ENCODE assay signal across 17 cellular contexts in the genomic region with DNA sequence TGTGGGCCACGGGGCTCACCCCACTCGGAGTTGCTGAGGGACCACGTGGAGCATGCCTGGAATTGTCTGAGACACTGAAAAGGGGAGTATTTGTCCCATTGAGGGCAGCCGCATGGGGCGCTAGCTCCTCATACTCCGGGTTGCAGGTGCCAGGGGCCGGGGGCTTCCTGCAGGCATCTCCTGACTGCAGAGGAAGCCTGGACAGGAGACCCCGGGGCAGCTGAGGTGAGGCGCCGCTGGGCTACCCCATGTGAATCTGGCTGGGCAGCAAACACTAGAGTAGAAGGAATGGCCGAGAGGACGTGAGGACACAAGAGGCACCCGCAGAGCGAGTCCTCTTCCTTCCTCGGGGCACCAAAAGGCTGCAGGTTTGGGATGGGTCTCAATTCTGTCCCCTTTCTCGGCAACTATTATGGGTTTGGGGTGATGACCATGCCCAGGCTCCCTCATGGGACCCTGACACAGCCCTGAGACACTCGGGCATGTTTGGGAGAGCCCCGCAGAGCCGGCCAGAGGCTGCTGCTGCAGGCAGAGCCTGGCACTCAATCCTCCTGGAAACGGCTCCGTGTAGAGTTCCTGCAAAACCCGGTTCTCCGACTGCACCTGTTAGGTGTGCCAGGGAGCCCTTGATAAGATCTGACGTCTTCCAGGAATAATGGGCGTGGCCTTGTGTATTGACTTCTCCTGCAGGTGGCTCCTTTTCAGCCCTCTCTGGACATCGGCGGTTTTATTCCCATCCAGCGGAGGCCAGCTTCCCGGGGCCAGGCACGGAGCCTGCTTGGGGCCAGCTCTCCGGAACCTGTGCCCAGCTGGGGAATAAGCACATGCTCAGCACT.
DNase-seq lines count a peak whose midpoint lies in the region; ATAC-seq, FAIRE-seq and TF ChIP-seq lines count a peak whose summit lies in the region.
"Had no signal": no experiment of that assay in that cellular context is flagged by ENCODE, and none has a peak within 500 bp of the region (broad histone marks: within the 10 kb centered on the region; RNA-seq: fewer than 3 reads in every experiment).

No MANE protein-coding gene starts in this region.

- no peak for TF ChIP-seq EP300 in H1 (IDR thresholded peaks at IDR 0.05; ENCODE audit: borderline replicate concordance in 1 of 2, low read depth in 2 of 2, low read length in 2 of 2)

- H3K27ac Mint-ChIP-seq in activated CD8-positive, alpha-beta memory T cell treated with anti-CD3 and anti-CD28 coated beads, Interleukin-2, amount 10 ng/mL, durations not matched to agents 7 days and 5 days, result no peak overlapping the region

- no peaks in the 10 kb centered on the region for H3K9me3 Mint-ChIP-seq in activated CD8-positive, alpha-beta memory T cell treated with anti-CD3 and anti-CD28 coated beads, Interleukin-2, amount 10 ng/mL, durations not matched to agents 7 days and 5 days (ENCODE audit: low read depth)

- CTCF ChIA-PET in H1 (lab: Charles Lee; ENCODE audit: partially characterized antibody), result interaction anchor here (0.6 to 3.8 kb wide), 9 partner anchors 9 to 171 kb away, joined by 3 to 19 read pairs (median 6); no protein-coding TSS in a partner anchor
- CTCF ChIA-PET in activated CD8-positive, alpha-beta memory T cell treated with anti-CD3 and anti-CD28 coated beads, Interleukin-2, amount 10 ng/mL, durations not matched to agents 7 days and 5 days (lab: Charles Lee), result no interaction called here

- H3K23me2 ChIP-seq in H1 (ENCODE audit: low read depth, low read length), result no peaks in the 10 kb centered on the region

- no peak overlapping the region for H3K14ac ChIP-seq in H1 (ENCODE audit: insufficient read length)

- H3K79me2 ChIP-seq in H1 (ENCODE audit: control insufficient read depth in 1 of 2, insufficient read depth in 2 of 2, low read length in 2 of 2), result peaks cover 0 to 3% of the 10 kb centered on the region in 2 experiments; a peak in 2 of 4 replicates

- no peaks in the 10 kb centered on the region for H3K27me3 ChIP-seq in H1 (replicated peaks in 1 of 4; ENCODE audit: control insufficient read depth in 3 of 4, extremely low read depth in 1 of 4, insufficient read depth in 3 of 4, low read length in 3 of 4)
- H3K27me3 ChIP-seq in spleen (replicated peaks in 1 of 7), result no peaks in the 10 kb centered on the region
- H3K27me3 ChIP-seq: SJCRH30 had no signal

- H3K27me3 Mint-ChIP-seq in activated CD8-positive, alpha-beta memory T cell treated with anti-CD3 and anti-CD28 coated beads, Interleukin-2, amount 10 ng/mL, durations not matched to agents 7 days and 5 days, result no peaks in the 10 kb centered on the region

- peaks cover 4 to 16% (median 11%) of the 10 kb centered on the region in 4 experiments for H3K4me1 ChIP-seq in H1 (replicated peaks in 1 of 4; ENCODE audit: control insufficient read depth in 3 of 4, insufficient read depth in 4 of 4, low read length in 3 of 4)
- no peaks in the 10 kb centered on the region for H3K4me1 ChIP-seq in spleen

- no peak for ATAC-seq in activated CD8-positive, alpha-beta memory T cell treated with anti-CD3 and anti-CD28 coated beads, Interleukin-2, amount 10 ng/mL, durations not matched to agents 7 days and 5 days
- ATAC-seq in GM21619 (IDR thresholded peaks at IDR 0.05; ENCODE audit: unreplicated experiment), result no peak

- no peak overlapping the region for H3K9ac ChIP-seq in H1 (replicated peaks in 1 of 4; ENCODE audit: extremely low read depth in 1 of 4, low read depth in 3 of 4, low read length in 3 of 4)
- H3K9ac ChIP-seq: KMS-11, parathyroid adenoma had no signal

- peaks cover 4% of the 10 kb centered on the region for H3K4me1 Mint-ChIP-seq in activated CD8-positive, alpha-beta memory T cell treated with anti-CD3 and anti-CD28 coated beads, Interleukin-2, amount 10 ng/mL, durations not matched to agents 7 days and 5 days

- no peak overlapping the region for H4K91ac ChIP-seq in H1 (replicated peaks; ENCODE audit: insufficient read length, low read length)

- H2BK20ac ChIP-seq in H1 (ENCODE audit: low read length), result no peak overlapping the region

- H3K27ac ChIP-seq in H1 (ENCODE audit: low read depth, low read length) (no peak overlapping the region), spleen (no peak overlapping the region)
- H3K27ac ChIP-seq: KMS-11, parathyroid adenoma, SJCRH30 had no signal

- no peak overlapping the region for H4K5ac ChIP-seq in H1 (ENCODE audit: insufficient read length, low read depth, low read length)

- POLR2A ChIA-PET in H1 (lab: Charles Lee; ENCODE audit: partially characterized antibody), result interaction anchor here (0.7 to 0.8 kb wide), 2 partner anchors 9 to 10 kb away, joined by 3 read pairs; no protein-coding TSS in a partner anchor

- in situ Hi-C loops in ACHN (cut with HindIII; ENCODE audit: low pct_ligation_motif_present, low pct_unique_long_range_greater_than_20kb, low sequenced_read_pairs), result no loop called here

- DNase-seq in DMS53 (lab: John Stamatoyannopoulos, UW) (peak; percentile 48), DMS53 treated with DMSO at 0.1 percent for 48 hours (lab: John Stamatoyannopoulos, UW; ENCODE audit: unreplicated experiment) (no peak), NCI-H526 treated with DMSO at 0.1 percent for 48 hours (lab: John Stamatoyannopoulos, UW) (peak; percentile 21), H1 (ENCODE audit: low read depth in 1 of 2, low spot score in 2 of 2) (no peak), spleen (peak; percentile 69), ACHN (no peak)
- DNase-seq in activated CD8-positive, alpha-beta memory T cell treated with anti-CD3 and anti-CD28 coated beads, Interleukin-2, amount 10 ng/mL, durations not matched to agents 7 days and 5 days, result no peak
- DNase-seq: 8988T; activated gamma-delta T cell; foreskin fibroblast; HCEC 1CT; NCI-H1092 treated with DMSO at 0.1 percent for 48 hours; SJCRH30; stimulated activated CD4-positive, alpha-beta T cell treated with anti-CD3 and anti-CD28 coated beads, Interleukin-4, amount 100 ng/mL, for 4 hours had no signal

- no peak overlapping the region for H3K23ac ChIP-seq in H1 (ENCODE audit: insufficient read length)

- H3K18ac ChIP-seq in H1 (ENCODE audit: extremely low read depth, low read length), result no peak overlapping the region

- no peaks in the 10 kb centered on the region for H3K9me3 ChIP-seq in H1 (ENCODE audit: insufficient read depth in 2 of 2, low read depth in 1 of 2, low read length in 1 of 2)
- H3K9me3 ChIP-seq in spleen, result no peaks in the 10 kb centered on the region
- H3K9me3 ChIP-seq: SJCRH30 had no signal

- TF ChIP-seq CTCF in H1 (IDR thresholded peaks at IDR 0.05; ENCODE audit: control extremely low read depth in 1 of 3, insufficient read depth in 1 of 3, low read depth in 1 of 3, low read length in 3 of 3) (peak; percentile 12 to 34 (median 28); a peak in 3 of 4 replicates), spleen (IDR thresholded peaks at IDR 0.05 in 8 of 11, conservative IDR thresholded peaks at IDR 0.05 in 3 of 11) (no peak)

- WGBS in H1 (ENCODE audit: extremely low coverage in 1 of 2, insufficient coverage in 1 of 2, insufficient read length in 1 of 2, insufficient replicate concordance in 2 of 2, low coverage in 1 of 2, low lambda C conversion rate in 2 of 2, missing lambda C conversion rate in 1 of 2), 2 experiments, result 85% methylated on average over 30 of the region's 31 CpGs; no CpG with 5 or more reads in 1 of the 2 experiments
- WGBS in spleen, 5 donors, result 84 to 92% (median 89%) methylated on average over 27 to 31 of the region's 31 CpGs

- H3K36me3 Mint-ChIP-seq in activated CD8-positive, alpha-beta memory T cell treated with anti-CD3 and anti-CD28 coated beads, Interleukin-2, amount 10 ng/mL, durations not matched to agents 7 days and 5 days, result no peaks in the 10 kb centered on the region

- intact Hi-C loops in spleen (cut with DNase I; ENCODE audit: low total_unique reads), result no loop called here

- H2BK15ac ChIP-seq in H1 (ENCODE audit: low read length), result no peak overlapping the region

- peaks cover 0 to 3% of the 10 kb centered on the region in 2 experiments for H4K20me1 ChIP-seq in H1 (replicated peaks in 1 of 2; ENCODE audit: control insufficient read depth in 1 of 2, insufficient read depth in 2 of 2, low read length in 2 of 2)

- no peak overlapping the region for H2BK5ac ChIP-seq in H1 (ENCODE audit: low read depth, low read length)

- no peak overlapping the region for H3K4me2 ChIP-seq in H1 (ENCODE audit: insufficient read depth in 1 of 2, low read depth in 2 of 2, low read length in 2 of 2)
- H3K4me2 ChIP-seq: KMS-11 had no signal

- no peaks in the 10 kb centered on the region for H3K79me1 ChIP-seq in H1 (ENCODE audit: low read depth, low read length)

- H4K8ac ChIP-seq in H1 (ENCODE audit: extremely low read depth, insufficient read depth, low read length), result peak overlapping the region; percentile 81

- no peak overlapping the region for H2BK120ac ChIP-seq in H1 (replicated peaks; ENCODE audit: low read depth, low read length)

- no peak for FAIRE-seq in H1 (lab: Jason Lieb, UNC)

- no peak overlapping the region for H2AK5ac ChIP-seq in H1 (ENCODE audit: low read depth, low read length)

- H3K4ac ChIP-seq in H1 (replicated peaks; ENCODE audit: insufficient read length, low read depth, low read length), result no peak overlapping the region

- H3K36me3 ChIP-seq in H1 (ENCODE audit: control insufficient read depth in 2 of 4, insufficient read depth in 4 of 4, low read length in 3 of 4) (no peaks in the 10 kb centered on the region; a peak in 1 of 8 replicates), spleen (peaks cover 0 to 18% (median 3%) of the 10 kb centered on the region in 6 donors)
- H3K36me3 ChIP-seq: SJCRH30 had no signal

- no peak overlapping the region for H3K56ac ChIP-seq in H1 (replicated peaks; ENCODE audit: insufficient read length, low read depth, low read length)

- no peak overlapping the region for H3K4me3 ChIP-seq in H1 (ENCODE audit: extremely low read depth in 1 of 4, insufficient read depth in 2 of 4, low read depth in 3 of 4, low read length in 4 of 4)
- H3K4me3 ChIP-seq in spleen, result no peak overlapping the region
- H3K4me3 ChIP-seq: SJCRH30 had no signal

- H2BK12ac ChIP-seq in H1 (ENCODE audit: low read depth, low read length), result no peak overlapping the region

- no peak overlapping the region for H3K4me3 Mint-ChIP-seq in activated CD8-positive, alpha-beta memory T cell treated with anti-CD3 and anti-CD28 coated beads, Interleukin-2, amount 10 ng/mL, durations not matched to agents 7 days and 5 days

- peak in 1 of 2 experiments; percentile 27; a peak in 2 of 4 replicates for TF ChIP-seq RAD21 in H1 (IDR thresholded peaks at IDR 0.05 in 1 of 2, conservative IDR thresholded peaks at IDR 0.05 in 1 of 2; ENCODE audit: low read depth in 2 of 2, low read length in 2 of 2)

- TF ChIP-seq POLR2A in H1 (IDR thresholded peaks at IDR 0.05; ENCODE audit: control extremely low read depth in 1 of 2, low read depth in 2 of 2, low read length in 2 of 2), result no peak
- TF ChIP-seq POLR2A in spleen (IDR thresholded peaks at IDR 0.05), result no peak

- no peak overlapping the region for H2AFZ ChIP-seq in H1 (ENCODE audit: low read length)
- H2AFZ ChIP-seq: parathyroid adenoma had no signal

TF ChIP-seq in H1, 55 proteins besides CTCF, POLR2A, EP300 and RAD21 (continues in another document):
- TF ChIP-seq HDAC6 (IDR thresholded peaks at IDR 0.05; ENCODE audit: low read depth, low read length) (no peak), RBBP5 (IDR thresholded peaks at IDR 0.05; ENCODE audit: borderline replicate concordance, low read depth, low read length) (no peak), GTF2F1 (IDR thresholded peaks at IDR 0.05; ENCODE audit: borderline replicate concordance, low read depth, low read length) (no peak), SRF (IDR thresholded peaks at IDR 0.05; ENCODE audit: low read depth, low read length) (no peak)

Comparison
In these comparisons a context has a peak if more than half of its experiments do, and no peak if none do; other contexts are left out.
1. DNase-seq: peak in DMS53 (single experiment), NCI-H526 treated with DMSO at 0.1 percent for 48 hours (single experiment) and spleen (single experiment); none in DMS53 treated with DMSO at 0.1 percent for 48 hours (single experiment), H1 (0 of 2), activated CD8-positive, alpha-beta memory T cell treated with anti-CD3 and anti-CD28 coated beads, Interleukin-2, amount 10 ng/mL, durations not matched to agents 7 days and 5 days (single experiment) and ACHN (single experiment).
2. CTCF ChIP-seq: peak in H1 (3 of 3); none in spleen (0 of 11).